ENCODE assay signal across 37 cellular contexts in genomic region chr12:108377260-108377659, GRCh38. TPM values are rescaled to one million over a fixed set of nuclear protein-coding genes. Genes with fewer than 3 reads are reported as not detected.
"Had no signal": no experiment of that assay in that cellular context is flagged by ENCODE, and none has a peak within 500 bp of the region (broad histone marks: within the 10 kb centered on the region; RNA-seq: fewer than 3 reads in every experiment).

No MANE protein-coding gene starts in this region.

- H3K27me3 ChIP-seq: adrenal gland, body of pancreas, brain microvascular endothelial cell, breast epithelium had no signal

- H3K4me3 ChIP-seq: adrenal gland, body of pancreas, breast epithelium had no signal

- H3K36me3 ChIP-seq: adrenal gland, brain microvascular endothelial cell, breast epithelium, WERI-Rb-1 had no signal

- DNase-seq: activated CD4-positive, alpha-beta memory T cell treated with anti-CD3 and anti-CD28 coated beads, Interleukin-2, amount 10 ng/mL, durations not matched to agents 7 days and 5 days; activated CD4-positive, alpha-beta T cell treated with anti-CD3 and anti-CD28 coated beads for 1 hour; activated CD4-positive, alpha-beta T cell treated with anti-CD3 and anti-CD28 coated beads for 36 hours; activated CD4-positive, alpha-beta T cell treated with anti-CD3 and anti-CD28 coated beads for 48 hours; activated CD4-positive, alpha-beta T cell treated with anti-CD3 and anti-CD28 coated beads, Interleukin-2, amount 10 ng/mL, durations not matched to agents 7 days and 5 days; activated CD4-positive, alpha-beta T cell treated with anti-CD3 and anti-CD28 coated beads, Interleukin-2, amount 50 U/mL, for 48 hours; activated CD4-positive, CD25-positive, alpha-beta regulatory T cell; activated CD8-positive, alpha-beta memory T cell treated with anti-CD3 and anti-CD28 coated beads, Interleukin-2, amount 50 U/mL, for 4 hours; activated CD8-positive, alpha-beta T cell treated with anti-CD3 and anti-CD28 coated beads, Interleukin-2, amount 10 ng/mL, durations not matched to agents 7 days and 5 days; activated effector memory CD4-positive, alpha-beta T cell treated with anti-CD3 and anti-CD28 coated beads, Interleukin-2, amount 50 U/mL, for 16 hours; activated gamma-delta T cell treated with Interleukin-2 at 50 U/mL for 16 hours; activated naive CD4-positive, alpha-beta T cell; activated naive CD4-positive, alpha-beta T cell treated with anti-CD3 and anti-CD28 coated beads for 36 hours; activated naive CD4-positive, alpha-beta T cell treated with anti-CD3 and anti-CD28 coated beads, Interleukin-2, amount 50 U/mL, for 16 hours; activated naive CD8-positive, alpha-beta T cell treated with anti-CD3 and anti-CD28 coated beads for 36 hours; activated T-cell treated with anti-CD3 and anti-CD28 coated beads for 4 hours; activated T-cell treated with anti-CD3 and anti-CD28 coated beads, Interleukin-2, amount 50 U/mL, for 1 hour; activated T-cell treated with anti-CD3 and anti-CD28 coated beads, Interleukin-2, amount 50 U/mL, for 4 hours; activated T-cell treated with anti-CD3 and anti-CD28 coated beads, Interleukin-2, amount 50 U/mL, for 72 hours; adrenal gland; amniotic stem cell; aorta; body of pancreas; brain microvascular endothelial cell; central memory CD4-positive, alpha-beta T cell; T-helper 2 cell; T-helper 9 cell; WERI-Rb-1 had no signal

- H3K4me1 Mint-ChIP-seq: activated CD4-positive, alpha-beta memory T cell treated with anti-CD3 and anti-CD28 coated beads, Interleukin-2, amount 10 ng/mL, durations not matched to agents 7 days and 5 days; activated CD4-positive, alpha-beta T cell treated with anti-CD3 and anti-CD28 coated beads for 36 hours; activated CD4-positive, alpha-beta T cell treated with anti-CD3 and anti-CD28 coated beads, Interleukin-2, amount 10 ng/mL, durations not matched to agents 7 days and 5 days; activated naive CD8-positive, alpha-beta T cell treated with anti-CD3 and anti-CD28 coated beads for 36 hours; activated T-helper 17 cell treated with anti-CD3 and anti-CD28 coated beads, Interleukin-2, amount 50 U/mL, for 72 hours had no signal

- H3K36me3 Mint-ChIP-seq: activated naive CD8-positive, alpha-beta T cell treated with anti-CD3 and anti-CD28 coated beads for 36 hours had no signal

- H3K27ac ChIP-seq: adrenal gland, body of pancreas, brain microvascular endothelial cell, breast epithelium, WERI-Rb-1 had no signal

- H3K9me3 ChIP-seq: adrenal gland had no signal

- H3K27ac Mint-ChIP-seq: activated CD4-positive, alpha-beta memory T cell treated with anti-CD3 and anti-CD28 coated beads, Interleukin-2, amount 10 ng/mL, durations not matched to agents 7 days and 5 days; activated CD4-positive, alpha-beta T cell treated with anti-CD3 and anti-CD28 coated beads for 36 hours; activated CD4-positive, alpha-beta T cell treated with anti-CD3 and anti-CD28 coated beads, Interleukin-2, amount 10 ng/mL, durations not matched to agents 7 days and 5 days; activated CD8-positive, alpha-beta T cell treated with anti-CD3 and anti-CD28 coated beads, Interleukin-2, amount 10 ng/mL, durations not matched to agents 7 days and 5 days; activated naive CD4-positive, alpha-beta T cell treated with anti-CD3 and anti-CD28 coated beads for 36 hours; activated naive CD4-positive, alpha-beta T cell treated with anti-CD3 and anti-CD28 coated beads, Interleukin-2, amount 50 U/mL, for 72 hours; activated naive CD8-positive, alpha-beta T cell treated with anti-CD3 and anti-CD28 coated beads for 36 hours; activated T-cell treated with anti-CD3 and anti-CD28 coated beads, Interleukin-2, amount 50 U/mL, for 72 hours; activated T-helper 1 cell treated with anti-CD3 and anti-CD28 coated beads, Interleukin-12 subunit alpha, Interleukin-12 subunit beta, Interleukin-2, Interleukin-4 antibody, amounts not matched to agents 30 ng/mL and 10 ng/mL and 1 ng/mL, durations not matched to agents 14 hours and 24 hours and 36 hours; activated T-helper 17 cell treated with anti-CD3 and anti-CD28 coated beads, Interleukin-2, amount 50 U/mL, for 72 hours; T-helper 1 cell treated with Interleukin-12 subunit alpha and Interleukin-12 subunit beta and Interleukin-4 antibody, amounts not matched to agents 30 μg/mL and 1 μg/mL, for 36 hours; T-helper 2 cell treated with Interferon-gamma antibody and Interleukin-4, amounts not matched to agents 5 μg/mL and 100 μg/mL, for 36 hours; WTC11 had no signal

- H3K4me1 ChIP-seq: adrenal gland, body of pancreas, breast epithelium had no signal

- ATAC-seq: activated CD4-positive, alpha-beta T cell treated with anti-CD3 and anti-CD28 coated beads for 36 hours; activated CD4-positive, CD25-positive, alpha-beta regulatory T cell treated with anti-CD3 and anti-CD28 coated beads, Interleukin-2, amount 50 U/mL, for 24 hours; activated CD8-positive, alpha-beta T cell treated with anti-CD3 and anti-CD28 coated beads, Interleukin-2, amount 10 ng/mL, durations not matched to agents 7 days and 5 days; activated naive CD4-positive, alpha-beta T cell treated with anti-CD3 and anti-CD28 coated beads, Interleukin-2, amount 50 U/mL, for 72 hours; activated T-cell treated with anti-CD3 and anti-CD28 coated beads, Interleukin-2, amount 50 U/mL, for 4 hours; activated T-cell treated with anti-CD3 and anti-CD28 coated beads, Interleukin-2, amount 50 U/mL, for 72 hours; activated T-helper 17 cell treated with anti-CD3 and anti-CD28 coated beads, Interleukin-2, amount 50 U/mL, for 72 hours; body of pancreas; WTC11 had no signal

- H3K27me3 Mint-ChIP-seq: activated CD4-positive, alpha-beta T cell treated with anti-CD3 and anti-CD28 coated beads for 36 hours had no signal

- H3K4me3 Mint-ChIP-seq: activated CD4-positive, alpha-beta memory T cell treated with anti-CD3 and anti-CD28 coated beads, Interleukin-2, amount 10 ng/mL, durations not matched to agents 7 days and 5 days; activated CD4-positive, alpha-beta T cell treated with anti-CD3 and anti-CD28 coated beads for 36 hours; activated CD4-positive, alpha-beta T cell treated with anti-CD3 and anti-CD28 coated beads, Interleukin-2, amount 10 ng/mL, durations not matched to agents 7 days and 5 days; activated CD8-positive, alpha-beta T cell treated with anti-CD3 and anti-CD28 coated beads, Interleukin-2, amount 10 ng/mL, durations not matched to agents 7 days and 5 days; activated naive CD4-positive, alpha-beta T cell treated with anti-CD3 and anti-CD28 coated beads for 36 hours; activated naive CD8-positive, alpha-beta T cell treated with anti-CD3 and anti-CD28 coated beads for 36 hours; activated T-cell treated with anti-CD3 and anti-CD28 coated beads, Interleukin-2, amount 50 U/mL, for 4 hours; activated T-cell treated with anti-CD3 and anti-CD28 coated beads, Interleukin-2, amount 50 U/mL, for 72 hours; activated T-helper 1 cell treated with anti-CD3 and anti-CD28 coated beads, Interleukin-12 subunit alpha, Interleukin-12 subunit beta, Interleukin-2, Interleukin-4 antibody, amounts not matched to agents 30 ng/mL and 10 ng/mL and 1 ng/mL, durations not matched to agents 14 hours and 24 hours and 36 hours; activated T-helper 17 cell treated with anti-CD3 and anti-CD28 coated beads, Interleukin-2, amount 50 U/mL, for 72 hours; T-helper 1 cell treated with Interleukin-12 subunit alpha and Interleukin-12 subunit beta and Interleukin-4 antibody, amounts not matched to agents 30 μg/mL and 1 μg/mL, for 36 hours; T-helper 2 cell treated with Interferon-gamma antibody and Interleukin-4, amounts not matched to agents 5 μg/mL and 100 μg/mL, for 36 hours; WTC11 had no signal

RNA-seq across cellular contexts. Expression of gene CMKLR1, which starts 38.1 kb away (rescaled TPM):
- total RNA-seq: activated CD4-positive, alpha-beta memory T cell treated with anti-CD3 and anti-CD28 coated beads, Interleukin-2, amount 10 ng/mL, durations not matched to agents 7 days and 5 days; activated CD4-positive, alpha-beta T cell treated with anti-CD3 and anti-CD28 coated beads for 36 hours; activated CD4-positive, alpha-beta T cell treated with anti-CD3 and anti-CD28 coated beads, Interleukin-2, amount 10 ng/mL, durations not matched to agents 7 days and 5 days; activated CD8-positive, alpha-beta memory T cell treated with anti-CD3 and anti-CD28 coated beads for 36 hours; activated naive CD4-positive, alpha-beta T cell treated with anti-CD3 and anti-CD28 coated beads for 36 hours; activated naive CD4-positive, alpha-beta T cell treated with anti-CD3 and anti-CD28 coated beads, Interleukin-2, amount 50 U/mL, for 72 hours; activated naive CD8-positive, alpha-beta T cell treated with anti-CD3 and anti-CD28 coated beads for 36 hours; activated T-cell treated with anti-CD3 and anti-CD28 coated beads, Interleukin-2, amount 50 U/mL, for 72 hours; activated T-helper 1 cell treated with anti-CD3 and anti-CD28 coated beads, Interleukin-12 subunit alpha, Interleukin-12 subunit beta, Interleukin-2, Interleukin-4 antibody, amounts not matched to agents 30 ng/mL and 10 ng/mL and 1 ng/mL, durations not matched to agents 14 hours and 24 hours and 36 hours; activated T-helper 17 cell treated with anti-CD3 and anti-CD28 coated beads, Interleukin-2, amount 50 U/mL, for 72 hours had no signal
